ENCODE assay signal across 9 cellular contexts in the genomic region with DNA sequence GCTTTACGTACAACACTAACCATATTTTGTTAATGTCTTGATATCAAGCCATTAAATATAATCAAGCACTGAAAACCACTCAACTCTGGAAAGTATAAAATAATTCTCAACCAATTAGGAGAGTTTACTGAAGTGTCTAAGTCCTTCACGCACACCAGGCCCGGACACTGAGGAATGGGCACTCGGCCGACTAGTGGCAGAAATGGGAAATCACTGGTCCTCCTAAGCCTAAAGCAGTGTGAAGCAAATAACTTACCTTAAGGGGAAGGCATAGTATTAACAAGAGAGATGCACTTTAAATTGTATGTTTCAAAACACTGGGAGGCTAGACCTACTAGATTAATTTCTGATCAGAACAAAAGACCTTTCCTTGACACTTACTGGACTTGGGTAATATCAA. TPM values are rescaled to one million over a fixed set of nuclear protein-coding genes. Genes with fewer than 3 reads are reported as not detected.
DNase-seq lines count a peak whose midpoint lies in the region; ATAC-seq and TF ChIP-seq lines count a peak whose summit lies in the region.
"Had no signal": no experiment of that assay in that cellular context is flagged by ENCODE, and none has a peak within 500 bp of the region (broad histone marks: within the 10 kb centered on the region; RNA-seq: fewer than 3 reads in every experiment).

No MANE protein-coding gene starts in this region.

- no peak overlapping the region for H3K4me3 Mint-ChIP-seq in neural crest cell

- ATAC-seq in HG02588 (IDR thresholded peaks at IDR 0.05; ENCODE audit: unreplicated experiment): no peak

- peaks cover 5% of the 10 kb centered on the region for H3K9me3 Mint-ChIP-seq in neural crest cell

- POLR2A ChIA-PET in RWPE1 (lab: Yijun Ruan, JAX; ENCODE audit: low non-redundant PET): no interaction called here

- no peaks in the 10 kb centered on the region for H3K27me3 Mint-ChIP-seq in neural crest cell (ENCODE audit: low read depth)

- H3K27ac ChIP-seq in RWPE1: no peak overlapping the region
- H3K27ac ChIP-seq: adrenal gland had no signal

- TF ChIP-seq CTCF in GM12865 (IDR thresholded peaks at IDR 0.05; ENCODE audit: insufficient read depth, low read depth, low read length, missing control alignments) (peak; percentile 21), epithelial cell of proximal tubule (conservative IDR thresholded peaks at IDR 0.05; ENCODE audit: low read depth, low read length) (peak; percentile 64), neural crest cell (conservative IDR thresholded peaks at IDR 0.05) (peak; percentile 72), RWPE1 (conservative IDR thresholded peaks at IDR 0.05; ENCODE audit: low read depth) (no peak)

- no peak overlapping the region for H3K4me3 ChIP-seq in GM12865 (ENCODE audit: low read depth, low read length)
- no peak overlapping the region for H3K4me3 ChIP-seq in epithelial cell of proximal tubule (ENCODE audit: low read depth, low read length)
- H3K4me3 ChIP-seq: adrenal gland had no signal

- H3K36me3 Mint-ChIP-seq in neural crest cell (ENCODE audit: low read depth): peaks cover 13% of the 10 kb centered on the region

- CTCF ChIA-PET in RWPE1 (lab: Yijun Ruan, JAX): no interaction called here

- peaks cover 16% of the 10 kb centered on the region for H3K4me1 Mint-ChIP-seq in neural crest cell

- peak; percentile 13 for DNase-seq in GM12865 (ENCODE audit: low read depth)
- peak; percentile 9 for DNase-seq in LoVo (ENCODE audit: low spot score)
- no peak for DNase-seq in epithelial cell of proximal tubule (ENCODE audit: low read depth)
- peak; percentile 33 for DNase-seq in neural crest cell (ENCODE audit: low read depth, low spot score)
- DNase-seq in NCI-H187 (lab: John Stamatoyannopoulos, UW): no peak
- no peak for DNase-seq in NK-92 treated with Interleukin-12 subunit alpha and Interleukin-12 subunit beta, amount 100 ng/mL, for 24 hours (lab: John Stamatoyannopoulos, UW)
- DNase-seq in RWPE1 (ENCODE audit: low spot score): no peak
- DNase-seq: adrenal gland had no signal

- no peak overlapping the region for H3K27ac Mint-ChIP-seq in neural crest cell (ENCODE audit: unreplicated experiment)

RNA-seq across cellular contexts. Expression of a gene that starts 45.7 kb away (rescaled TPM):
- total RNA-seq in epithelial cell of proximal tubule (13.4 and 15.0 TPM in 2 replicates), neural crest cell (15.1 and 16.8 TPM in 2 replicates)

RNA-seq across cellular contexts. Expression of a gene that starts 45.9 kb away (rescaled TPM):
- total RNA-seq in epithelial cell of proximal tubule (21.3 and 27.4 TPM in 2 replicates), neural crest cell (35.8 and 40.4 TPM in 2 replicates)

Comparison
In these comparisons a context has a peak if more than half of its experiments do, and no peak if none do; other contexts are left out.
1. DNase-seq: peak in GM12865 (single experiment), LoVo (single experiment) and neural crest cell (single experiment); none in epithelial cell of proximal tubule (single experiment), NCI-H187 (0 of 2), NK-92 treated with Interleukin-12 subunit alpha and Interleukin-12 subunit beta, amount 100 ng/mL, for 24 hours (single experiment) and RWPE1 (single experiment).